Comparison of ENCODE assay signal across 9 cellular contexts in genomic region chr1:171488190-171488929, GRCh38. TPM values are rescaled to one million over a fixed set of nuclear protein-coding genes. Genes with fewer than 3 reads are reported as not detected.
DNase-seq lines count a peak whose midpoint lies in the region; ATAC-seq and TF ChIP-seq lines count a peak whose summit lies in the region.
"Had no signal": no experiment of that assay in that cellular context is flagged by ENCODE, and none has a peak within 500 bp of the region (broad histone marks: within the 10 kb centered on the region; RNA-seq: fewer than 3 reads in every experiment).

No MANE protein-coding gene starts in this region.

- no peak for TF ChIP-seq POLR2A in esophagus squamous epithelium (IDR thresholded peaks at IDR 0.05)
- no peak for TF ChIP-seq POLR2A in testis (IDR thresholded peaks at IDR 0.05)

- H3K27me3 ChIP-seq in esophagus squamous epithelium (no peaks in the 10 kb centered on the region), testis (no peaks in the 10 kb centered on the region), left lung (no peaks in the 10 kb centered on the region)
- H3K27me3 ChIP-seq: colonic mucosa had no signal

- H3K27ac Mint-ChIP-seq in activated T-cell treated with anti-CD3 and anti-CD28 coated beads, Interleukin-2, amount 50 U/mL, for 72 hours, result peak overlapping the region; percentile 98

- no peaks in the 10 kb centered on the region for H3K9me3 Mint-ChIP-seq in activated T-cell treated with anti-CD3 and anti-CD28 coated beads, Interleukin-2, amount 50 U/mL, for 72 hours

- H3K4me3 Mint-ChIP-seq in activated T-cell treated with anti-CD3 and anti-CD28 coated beads, Interleukin-2, amount 50 U/mL, for 72 hours, result peak overlapping the region; percentile 97 to 98

- ATAC-seq in activated T-cell treated with anti-CD3 and anti-CD28 coated beads, Interleukin-2, amount 50 U/mL, for 72 hours (replicated peaks in 1 of 2), result no peak
- no peak for ATAC-seq in HG03432 (IDR thresholded peaks at IDR 0.05; ENCODE audit: unreplicated experiment)
- no peak for ATAC-seq in left lung
- no peak for ATAC-seq in HG03280 (IDR thresholded peaks at IDR 0.05; ENCODE audit: unreplicated experiment)

- no peak for DNase-seq in activated T-cell treated with anti-CD3 and anti-CD28 coated beads, Interleukin-2, amount 50 U/mL, for 72 hours
- DNase-seq in activated T-cell treated with anti-CD3 and anti-CD28 coated beads for 4 hours, result no peak
- DNase-seq in esophagus squamous epithelium (lab: John Stamatoyannopoulos, UW), result no peak
- DNase-seq in testis, result no peak
- DNase-seq in left lung, result no peak
- DNase-seq: colonic mucosa had no signal

- no peak for TF ChIP-seq CTCF in VCaP (conservative IDR thresholded peaks at IDR 0.05)
- TF ChIP-seq CTCF in esophagus squamous epithelium (IDR thresholded peaks at IDR 0.05), result no peak
- no peak for TF ChIP-seq CTCF in testis (IDR thresholded peaks at IDR 0.05)
- no peak for TF ChIP-seq CTCF in left lung (IDR thresholded peaks at IDR 0.05)

- 35 to 41% methylated on average over 6 of the region's 6 CpGs for whole genome bisulfite sequencing in esophagus squamous epithelium, 2 donors
- WGBS in testis, 2 donors, result 58 to 60% methylated on average over 6 of the region's 6 CpGs

- intact Hi-C loops in esophagus squamous epithelium (cut with DNase I) (no loop called here), testis (cut with DNase I; ENCODE audit: low total_unique reads) (no loop called here), left lung (cut with DNase I) (no loop called here)

- peaks cover 72% of the 10 kb centered on the region for H3K4me1 Mint-ChIP-seq in activated T-cell treated with anti-CD3 and anti-CD28 coated beads, Interleukin-2, amount 50 U/mL, for 72 hours (ENCODE audit: low read depth)

- H3K4me3 ChIP-seq in esophagus squamous epithelium (peak overlapping the region in 3 of 4 donors; percentile 6 to 31 (median 18)), testis (no peak overlapping the region), left lung (no peak overlapping the region)
- H3K4me3 ChIP-seq: colonic mucosa had no signal

- H3K36me3 Mint-ChIP-seq in activated T-cell treated with anti-CD3 and anti-CD28 coated beads, Interleukin-2, amount 50 U/mL, for 72 hours (ENCODE audit: insufficient read depth in 2 of 2), result peaks cover 11 to 33% of the 10 kb centered on the region in 2 donors

- no peaks in the 10 kb centered on the region for H3K27me3 Mint-ChIP-seq in activated T-cell treated with anti-CD3 and anti-CD28 coated beads, Interleukin-2, amount 50 U/mL, for 72 hours (ENCODE audit: low read depth)

- H3K27ac ChIP-seq in VCaP (peak overlapping the region; percentile 96), esophagus squamous epithelium (peak overlapping the region in 2 of 4 donors; percentile 60 to 98), testis (peak overlapping the region; percentile 16 to 36), left lung (no peak overlapping the region)
- H3K27ac ChIP-seq: colonic mucosa had no signal

- peaks cover 19 to 75% (median 37%) of the 10 kb centered on the region in 3 donors for H3K4me1 ChIP-seq in esophagus squamous epithelium
- H3K4me1 ChIP-seq in testis, result peaks cover 18% of the 10 kb centered on the region
- peaks cover 22 to 67% of the 10 kb centered on the region in 2 donors for H3K4me1 ChIP-seq in left lung

- H3K9me3 ChIP-seq in esophagus squamous epithelium (no peaks in the 10 kb centered on the region), testis (no peaks in the 10 kb centered on the region), left lung (no peaks in the 10 kb centered on the region)
- H3K9me3 ChIP-seq: colonic mucosa had no signal

- H3K36me3 ChIP-seq in esophagus squamous epithelium (peaks cover 0 to 10% (median 0%) of the 10 kb centered on the region in 3 donors), testis (ENCODE audit: low read depth, missing control alignments) (no peaks in the 10 kb centered on the region), left lung (peaks cover 0 to 8% of the 10 kb centered on the region in 2 donors)
- H3K36me3 ChIP-seq: colonic mucosa had no signal

RNA-seq across cellular contexts. Expression of gene PRRC2C, which starts 3.0 kb away (rescaled TPM):
- total RNA-seq in activated T-cell treated with anti-CD3 and anti-CD28 coated beads, Interleukin-2, amount 50 U/mL, for 72 hours, result 100 to 1,000 TPM; 284 to 286 TPM
- total RNA-seq in esophagus squamous epithelium, result 100 to 1,000 TPM in 1 of 4 donors, 10 to 100 TPM in 3; 59.7 to 114 (median 88.0) TPM
- total RNA-seq in testis, result 100 to 1,000 TPM; 114 to 128 TPM
- polyA plus RNA-seq in testis (ENCODE audit: insufficient read depth, low read depth, low replicate concordance), result 67.0 TPM
- total RNA-seq in left lung, result 100 to 1,000 TPM; 120 to 155 TPM

Comparison
In these comparisons a context has a peak if more than half of its experiments do, and no peak if none do; other contexts are left out.
1. H3K27ac ChIP-seq: peak in VCaP (single experiment) and testis (2 of 2); none in left lung (0 of 2).
2. H3K4me3 ChIP-seq: peak in esophagus squamous epithelium (3 of 4); none in testis (0 of 2) and left lung (0 of 2).